Comparison of ENCODE assay signal across 1 cellular context in the genomic region with DNA sequence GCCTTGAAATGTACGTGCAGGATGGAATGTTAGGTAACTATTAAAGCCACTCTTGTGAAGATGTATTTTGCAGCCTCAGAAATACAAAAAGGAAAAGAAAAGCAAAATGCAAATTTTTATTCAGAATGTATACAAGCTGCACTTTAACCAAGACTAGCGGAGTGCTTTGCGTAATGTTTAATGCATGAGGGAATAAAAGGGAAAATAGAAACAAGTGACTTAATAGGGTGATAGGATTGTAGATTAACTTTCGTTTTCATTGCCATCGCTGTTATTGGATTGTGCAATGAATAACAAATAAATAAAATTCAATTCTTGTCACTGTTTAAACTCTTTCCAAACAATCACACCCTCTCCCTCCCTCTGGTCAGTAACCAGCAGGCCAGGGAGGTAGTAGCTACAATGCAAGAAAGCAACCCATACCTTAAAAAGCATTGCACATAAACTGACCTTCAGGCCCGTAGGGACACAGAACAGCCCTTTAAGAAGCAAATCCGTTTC.
TF ChIP-seq lines count a peak whose summit lies in the region.

No MANE protein-coding gene starts in this region.

TF ChIP-seq in GM23338, 12 proteins besides CTCF, POLR2A, EP300 and RAD21 (continued from another document):
- TF ChIP-seq, protein P1, sequence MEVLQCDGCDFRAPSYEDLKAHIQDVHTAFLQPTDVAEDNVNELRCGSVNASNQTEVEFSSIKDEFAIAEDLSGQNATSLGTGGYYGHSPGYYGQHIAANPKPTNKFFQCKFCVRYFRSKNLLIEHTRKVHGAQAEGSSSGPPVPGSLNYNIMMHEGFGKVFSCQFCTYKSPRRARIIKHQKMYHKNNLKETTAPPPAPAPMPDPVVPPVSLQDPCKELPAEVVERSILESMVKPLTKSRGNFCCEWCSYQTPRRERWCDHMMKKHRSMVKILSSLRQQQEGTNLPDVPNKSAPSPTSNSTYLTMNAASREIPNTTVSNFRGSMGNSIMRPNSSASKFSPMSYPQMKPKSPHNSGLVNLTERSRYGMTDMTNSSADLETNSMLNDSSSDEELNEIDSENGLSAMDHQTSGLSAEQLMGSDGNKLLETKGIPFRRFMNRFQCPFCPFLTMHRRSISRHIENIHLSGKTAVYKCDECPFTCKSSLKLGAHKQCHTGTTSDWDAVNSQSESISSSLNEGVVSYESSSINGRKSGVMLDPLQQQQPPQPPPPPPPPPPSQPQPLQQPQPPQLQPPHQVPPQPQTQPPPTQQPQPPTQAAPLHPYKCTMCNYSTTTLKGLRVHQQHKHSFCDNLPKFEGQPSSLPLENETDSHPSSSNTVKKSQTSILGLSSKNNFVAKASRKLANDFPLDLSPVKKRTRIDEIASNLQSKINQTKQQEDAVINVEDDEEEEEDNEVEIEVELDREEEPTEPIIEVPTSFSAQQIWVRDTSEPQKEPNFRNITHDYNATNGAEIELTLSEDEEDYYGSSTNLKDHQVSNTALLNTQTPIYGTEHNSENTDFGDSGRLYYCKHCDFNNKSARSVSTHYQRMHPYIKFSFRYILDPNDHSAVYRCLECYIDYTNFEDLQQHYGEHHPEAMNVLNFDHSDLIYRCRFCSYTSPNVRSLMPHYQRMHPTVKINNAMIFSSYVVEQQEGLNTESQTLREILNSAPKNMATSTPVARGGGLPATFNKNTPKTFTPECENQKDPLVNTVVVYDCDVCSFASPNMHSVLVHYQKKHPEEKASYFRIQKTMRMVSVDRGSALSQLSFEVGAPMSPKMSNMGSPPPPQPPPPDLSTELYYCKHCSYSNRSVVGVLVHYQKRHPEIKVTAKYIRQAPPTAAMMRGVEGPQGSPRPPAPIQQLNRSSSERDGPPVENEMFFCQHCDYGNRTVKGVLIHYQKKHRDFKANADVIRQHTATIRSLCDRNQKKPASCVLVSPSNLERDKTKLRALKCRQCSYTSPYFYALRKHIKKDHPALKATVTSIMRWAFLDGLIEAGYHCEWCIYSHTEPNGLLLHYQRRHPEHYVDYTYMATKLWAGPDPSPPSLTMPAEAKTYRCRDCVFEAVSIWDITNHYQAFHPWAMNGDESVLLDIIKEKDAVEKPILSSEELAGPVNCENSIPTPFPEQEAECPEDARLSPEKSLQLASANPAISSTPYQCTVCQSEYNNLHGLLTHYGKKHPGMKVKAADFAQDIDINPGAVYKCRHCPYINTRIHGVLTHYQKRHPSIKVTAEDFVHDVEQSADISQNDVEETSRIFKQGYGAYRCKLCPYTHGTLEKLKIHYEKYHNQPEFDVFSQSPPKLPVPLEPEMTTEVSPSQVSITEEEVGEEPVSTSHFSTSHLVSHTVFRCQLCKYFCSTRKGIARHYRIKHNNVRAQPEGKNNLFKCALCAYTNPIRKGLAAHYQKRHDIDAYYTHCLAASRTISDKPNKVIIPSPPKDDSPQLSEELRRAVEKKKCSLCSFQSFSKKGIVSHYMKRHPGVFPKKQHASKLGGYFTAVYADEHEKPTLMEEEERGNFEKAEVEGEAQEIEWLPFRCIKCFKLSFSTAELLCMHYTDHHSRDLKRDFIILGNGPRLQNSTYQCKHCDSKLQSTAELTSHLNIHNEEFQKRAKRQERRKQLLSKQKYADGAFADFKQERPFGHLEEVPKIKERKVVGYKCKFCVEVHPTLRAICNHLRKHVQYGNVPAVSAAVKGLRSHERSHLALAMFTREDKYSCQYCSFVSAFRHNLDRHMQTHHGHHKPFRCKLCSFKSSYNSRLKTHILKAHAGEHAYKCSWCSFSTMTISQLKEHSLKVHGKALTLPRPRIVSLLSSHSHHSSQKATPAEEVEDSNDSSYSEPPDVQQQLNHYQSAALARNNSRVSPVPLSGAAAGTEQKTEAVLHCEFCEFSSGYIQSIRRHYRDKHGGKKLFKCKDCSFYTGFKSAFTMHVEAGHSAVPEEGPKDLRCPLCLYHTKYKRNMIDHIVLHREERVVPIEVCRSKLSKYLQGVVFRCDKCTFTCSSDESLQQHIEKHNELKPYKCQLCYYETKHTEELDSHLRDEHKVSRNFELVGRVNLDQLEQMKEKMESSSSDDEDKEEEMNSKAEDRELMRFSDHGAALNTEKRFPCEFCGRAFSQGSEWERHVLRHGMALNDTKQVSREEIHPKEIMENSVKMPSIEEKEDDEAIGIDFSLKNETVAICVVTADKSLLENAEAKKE (CRISPR knock-in tag; IDR thresholded peaks at IDR 0.05), result no peak
